9 cellular contexts compared by ENCODE assay signal in genomic region chr10:122154733-122155366, GRCh38.
DNase-seq lines count a peak whose midpoint lies in the region; ATAC-seq and TF ChIP-seq lines count a peak whose summit lies in the region.
"Had no signal": no experiment of that assay in that cellular context is flagged by ENCODE, and none has a peak within 500 bp of the region (broad histone marks: within the 10 kb centered on the region; RNA-seq: fewer than 3 reads in every experiment).

No MANE protein-coding gene starts in this region.

- H3K27ac ChIP-seq in muscle layer of colon (ENCODE audit: low read depth, low read length) (peak overlapping the region; percentile 60), vagina (peak overlapping the region; percentile 64)

- H3K27ac Mint-ChIP-seq in activated CD8-positive, alpha-beta T cell treated with anti-CD3 and anti-CD28 coated beads, Interleukin-2, amount 10 ng/mL, durations not matched to agents 7 days and 5 days, result no peak overlapping the region
- H3K27ac Mint-ChIP-seq: CD8-positive, alpha-beta memory T cell had no signal

- CTCF ChIA-PET in activated CD8-positive, alpha-beta T cell treated with anti-CD3 and anti-CD28 coated beads, Interleukin-2, amount 10 ng/mL, durations not matched to agents 7 days and 5 days (lab: Charles Lee), result no interaction called here

- H3K9me3 Mint-ChIP-seq in activated CD8-positive, alpha-beta T cell treated with anti-CD3 and anti-CD28 coated beads, Interleukin-2, amount 10 ng/mL, durations not matched to agents 7 days and 5 days (ENCODE audit: insufficient read depth), result no peaks in the 10 kb centered on the region
- H3K9me3 Mint-ChIP-seq: CD8-positive, alpha-beta memory T cell had no signal

- POLR2A ChIA-PET in activated CD8-positive, alpha-beta T cell treated with anti-CD3 and anti-CD28 coated beads, Interleukin-2, amount 10 ng/mL, durations not matched to agents 7 days and 5 days (lab: Charles Lee), result no interaction called here

- TF ChIP-seq CTCF in epithelial cell of esophagus (IDR thresholded peaks at IDR 0.05; ENCODE audit: insufficient read depth, low read depth, low read length, missing control alignments) (peak; percentile 9), vagina (IDR thresholded peaks at IDR 0.05) (no peak)

- H3K9me3 ChIP-seq in muscle layer of colon (ENCODE audit: low read length) (no peaks in the 10 kb centered on the region), vagina (no peaks in the 10 kb centered on the region)

- H3K9ac ChIP-seq in muscle layer of colon (ENCODE audit: low read length), result no peak overlapping the region

- TF ChIP-seq POLR2A in vagina (IDR thresholded peaks at IDR 0.05), result no peak

- H3K4me3 Mint-ChIP-seq in activated CD8-positive, alpha-beta T cell treated with anti-CD3 and anti-CD28 coated beads, Interleukin-2, amount 10 ng/mL, durations not matched to agents 7 days and 5 days, result no peak overlapping the region
- H3K4me3 Mint-ChIP-seq: CD8-positive, alpha-beta memory T cell had no signal

- DNase-seq in Right ventricle myocardium superior (no peak), Right ventricle myocardium inferior (ENCODE audit: missing footprints) (no peak), epithelial cell of esophagus (ENCODE audit: low read depth) (peak; percentile 40), vagina (ENCODE audit: extremely low spot score in 2 of 2) (no peak), SKM-1 treated with dmso at 0.1 percent for 144 hours (lab: John Stamatoyannopoulos, UW; ENCODE audit: unreplicated experiment) (no peak)
- no peak for DNase-seq in activated CD8-positive, alpha-beta T cell treated with anti-CD3 and anti-CD28 coated beads, Interleukin-2, amount 10 ng/mL, durations not matched to agents 7 days and 5 days
- DNase-seq in stimulated activated naive CD4-positive, alpha-beta T cell (lab: John Stamatoyannopoulos, UW), result no peak
- DNase-seq: CD8-positive, alpha-beta memory T cell had no signal

- H3K27me3 Mint-ChIP-seq in activated CD8-positive, alpha-beta T cell treated with anti-CD3 and anti-CD28 coated beads, Interleukin-2, amount 10 ng/mL, durations not matched to agents 7 days and 5 days (ENCODE audit: low read depth), result peaks cover 3% of the 10 kb centered on the region

- H3K36me3 Mint-ChIP-seq in activated CD8-positive, alpha-beta T cell treated with anti-CD3 and anti-CD28 coated beads, Interleukin-2, amount 10 ng/mL, durations not matched to agents 7 days and 5 days (ENCODE audit: low read depth), result no peaks in the 10 kb centered on the region
- H3K36me3 Mint-ChIP-seq: CD8-positive, alpha-beta memory T cell had no signal

- H3K36me3 ChIP-seq in muscle layer of colon (ENCODE audit: insufficient read depth, low read length), result peaks cover 10% of the 10 kb centered on the region
- no peaks in the 10 kb centered on the region for H3K36me3 ChIP-seq in vagina

- H3K4me1 ChIP-seq in muscle layer of colon (ENCODE audit: insufficient read depth, low read length), result peaks cover 63% of the 10 kb centered on the region
- peaks cover 47% of the 10 kb centered on the region for H3K4me1 ChIP-seq in vagina

- ATAC-seq in Right ventricle myocardium superior (ENCODE audit: poor library complexity) (peak; percentile 19), Right ventricle myocardium inferior (no peak)
- no peak for ATAC-seq in activated CD8-positive, alpha-beta T cell treated with anti-CD3 and anti-CD28 coated beads, Interleukin-2, amount 10 ng/mL, durations not matched to agents 7 days and 5 days

- intact Hi-C loops in Right ventricle myocardium superior (cut with DNase I), result no loop called here
- intact Hi-C loops in Right ventricle myocardium inferior (cut with DNase I), result no loop called here
- intact Hi-C loops in vagina (cut with DNase I), result no loop called here

- H3K4me3 ChIP-seq in epithelial cell of esophagus (ENCODE audit: low read length), result no peak overlapping the region
- H3K4me3 ChIP-seq in muscle layer of colon (ENCODE audit: low read depth in 1 of 2, low read length in 2 of 2), result peak overlapping the region in 1 of 2 donors; percentile 32
- peak overlapping the region; percentile 8 to 33 for H3K4me3 ChIP-seq in vagina

- no peaks in the 10 kb centered on the region for H3K4me1 Mint-ChIP-seq in activated CD8-positive, alpha-beta T cell treated with anti-CD3 and anti-CD28 coated beads, Interleukin-2, amount 10 ng/mL, durations not matched to agents 7 days and 5 days (ENCODE audit: low read depth)
- H3K4me1 Mint-ChIP-seq: CD8-positive, alpha-beta memory T cell had no signal

- H3K27me3 ChIP-seq in muscle layer of colon (ENCODE audit: control insufficient read depth in 1 of 2, insufficient read depth in 2 of 2, low read length in 2 of 2) (no peaks in the 10 kb centered on the region), vagina (no peaks in the 10 kb centered on the region)
